25 cellular contexts compared by ENCODE assay signal in genomic region chr19:27851543-27852060, GRCh38.
DNase-seq lines count a peak whose midpoint lies in the region; ATAC-seq, FAIRE-seq and TF ChIP-seq lines count a peak whose summit lies in the region.
"Had no signal": no experiment of that assay in that cellular context is flagged by ENCODE, and none has a peak within 500 bp of the region (broad histone marks: within the 10 kb centered on the region; RNA-seq: fewer than 3 reads in every experiment).

No MANE protein-coding gene starts in this region.

- WGBS in upper lobe of left lung, 2 donors, result 92% methylated on average over 14 of the region's 14 CpGs; no CpG with 5 or more reads in 1 of the 2 donors

- no peak overlapping the region for H2AFZ ChIP-seq in osteoblast (ENCODE audit: low read length)

- ATAC-seq in upper lobe of left lung (ENCODE audit: low FRiP score in 2 of 2) (peak; percentile 16 to 40), GM21390 (IDR thresholded peaks at IDR 0.05; ENCODE audit: unreplicated experiment) (no peak), GM18505 (IDR thresholded peaks at IDR 0.05; ENCODE audit: unreplicated experiment) (no peak)
- ATAC-seq: GM12878 had no signal

- TF ChIP-seq CTCF in osteoblast (IDR thresholded peaks at IDR 0.05; ENCODE audit: extremely low read depth, low read depth, low read length) (no peak), upper lobe of left lung (IDR thresholded peaks at IDR 0.05) (no peak)

- H3K4me3 ChIP-seq in osteoblast (ENCODE audit: insufficient read depth, low read length) (no peak overlapping the region), upper lobe of left lung (no peak overlapping the region), HAP-1 (no peak overlapping the region)
- H3K4me3 ChIP-seq: BLaER1, GM12878 had no signal

- TF ChIP-seq POLR2A in upper lobe of left lung (IDR thresholded peaks at IDR 0.05) (no peak), GM18505 (IDR thresholded peaks at IDR 0.05; ENCODE audit: borderline replicate concordance, extremely low read depth, insufficient read depth, insufficient read length) (no peak)

- no peaks in the 10 kb centered on the region for H3K9me3 ChIP-seq in osteoblast (ENCODE audit: low read depth, low read length)
- H3K9me3 ChIP-seq in upper lobe of left lung, result peaks cover 0 to 93% (median 26%) of the 10 kb centered on the region in 4 donors
- H3K9me3 ChIP-seq in HAP-1, result no peaks in the 10 kb centered on the region
- H3K9me3 ChIP-seq: BE2C had no signal

- H3K27ac ChIP-seq in osteoblast (ENCODE audit: low read depth, low read length) (no peak overlapping the region), upper lobe of left lung (no peak overlapping the region)
- H3K27ac ChIP-seq: BLaER1 had no signal

- H3K27me3 ChIP-seq in osteoblast (ENCODE audit: insufficient read depth, low read length) (no peaks in the 10 kb centered on the region), upper lobe of left lung (no peaks in the 10 kb centered on the region), HAP-1 (ENCODE audit: low read depth) (no peaks in the 10 kb centered on the region)
- H3K27me3 ChIP-seq: BE2C, BLaER1 had no signal

- no peaks in the 10 kb centered on the region for H3K79me2 ChIP-seq in osteoblast (ENCODE audit: insufficient read depth, low read length)

- no peak overlapping the region for H3K4me2 ChIP-seq in osteoblast (ENCODE audit: insufficient read depth, low read length)
- H3K4me2 ChIP-seq: BLaER1 had no signal

- TF ChIP-seq EP300 in upper lobe of left lung (IDR thresholded peaks at IDR 0.05), result no peak

- H3K4me1 ChIP-seq in osteoblast (ENCODE audit: insufficient read depth, low read length), result no peaks in the 10 kb centered on the region
- H3K4me1 ChIP-seq in upper lobe of left lung, result no peaks in the 10 kb centered on the region
- H3K4me1 ChIP-seq in HAP-1, result no peaks in the 10 kb centered on the region
- H3K4me1 ChIP-seq: BE2C, BLaER1 had no signal

- H4K20me1 ChIP-seq in osteoblast (ENCODE audit: insufficient read depth, low read length), result no peaks in the 10 kb centered on the region
- H4K20me1 ChIP-seq: BLaER1 had no signal

- in situ Hi-C loops in HAP-1 (cut with MboI; ENCODE audit: low sequenced_read_pairs), result no loop called here

- DNase-seq in osteoblast (ENCODE audit: insufficient read length, low spot score, missing footprints) (peak; percentile 74), upper lobe of left lung (no peak), urothelium cell line (ENCODE audit: low spot score) (no peak), HAP-1 (ENCODE audit: low spot score in 2 of 2) (no peak)
- DNase-seq: 8988T; ACHN; BE2C; C1 segment of cervical spinal cord; CD4-positive, alpha-beta memory T cell; CD4-positive, CD25-positive, alpha-beta regulatory T cell; CD8-positive, alpha-beta memory T cell; COR-L47; DMS 273 treated with DMSO at 0.1 percent for 48 hours; DMS153; DMS53; DMS79; DND-41; EL; GDM1 had no signal

- FAIRE-seq in urothelium cell line (lab: Jason Lieb, UNC), result peak; percentile 90
- FAIRE-seq: A204.1, GM12878, GM12892 had no signal

- H3K36me3 ChIP-seq in osteoblast (ENCODE audit: insufficient read depth, low read length), result no peaks in the 10 kb centered on the region
- H3K36me3 ChIP-seq in upper lobe of left lung, result no peaks in the 10 kb centered on the region
- no peaks in the 10 kb centered on the region for H3K36me3 ChIP-seq in HAP-1 (replicated peaks)
- H3K36me3 ChIP-seq: BE2C had no signal

Comparison
In these comparisons a context has a peak if more than half of its experiments do, and no peak if none do; other contexts are left out.
1. ATAC-seq: peak in upper lobe of left lung (2 of 2); none in GM21390 (single experiment) and GM18505 (single experiment).